Comparison of ENCODE assay signal across 8 cellular contexts in the genomic region with DNA sequence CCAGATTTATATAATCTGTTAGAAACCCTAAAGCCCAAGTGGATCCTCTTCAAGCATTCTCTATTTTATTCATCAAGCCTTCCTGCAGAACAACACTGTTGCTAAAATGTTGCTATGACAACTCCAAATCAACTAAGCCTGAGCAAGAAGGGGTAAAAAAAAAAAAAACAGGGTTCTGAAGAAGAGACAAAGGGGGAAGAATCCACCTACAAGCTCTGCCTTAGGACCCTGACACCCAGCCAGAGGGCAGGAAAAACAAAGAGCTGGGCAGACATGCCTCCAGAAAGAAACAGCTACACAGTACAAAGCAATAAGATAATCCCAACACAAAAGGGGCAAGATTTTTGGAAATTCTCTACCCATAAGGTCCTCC. TPM values are rescaled to one million over a fixed set of nuclear protein-coding genes. Genes with fewer than 3 reads are reported as not detected.
A peak's percentile ranks its signal among the peaks of the same experiment; 100 is the strongest.
DNase-seq lines count a peak whose midpoint lies in the region; ATAC-seq and TF ChIP-seq lines count a peak whose summit lies in the region.

No MANE protein-coding gene starts in this region.

- H3K27me3 ChIP-seq in SJCRH30 (no peaks in the 10 kb centered on the region), psoas muscle (ENCODE audit: insufficient read depth in 3 of 3, low read length in 2 of 3) (peaks cover 0 to 2% (median 0%) of the 10 kb centered on the region in 3 donors)

- H3K9me3 ChIP-seq in SJCRH30 (replicated peaks) (peaks cover 11% of the 10 kb centered on the region), psoas muscle (no peaks in the 10 kb centered on the region)

- no peak for ATAC-seq in psoas muscle
- ATAC-seq in HG03520 (IDR thresholded peaks at IDR 0.05; ENCODE audit: unreplicated experiment) = no peak

- intact Hi-C loops in psoas muscle (cut with DNase I) = loop anchor here in 1 of 2 donors (5.0 kb wide), 1 partner anchor 53 kb away; a partner anchor contains a TSS

- DNase-seq in GM04503 (ENCODE audit: low read depth) (peak; percentile 8), SJCRH30 (no peak), fibroblast of mammary gland (ENCODE audit: low read depth) (no peak), psoas muscle (no peak), NCI-H524 (lab: John Stamatoyannopoulos, UW) (no peak), NCI-H526 (lab: John Stamatoyannopoulos, UW) (no peak), NCI-H2029 (lab: John Stamatoyannopoulos, UW) (no peak)

- H3K27ac ChIP-seq in SJCRH30 (peak overlapping the region; percentile 83), psoas muscle (peak overlapping the region; percentile 91)

- H3K4me3 ChIP-seq in SJCRH30 (peak overlapping the region; percentile 66), fibroblast of mammary gland (ENCODE audit: control insufficient read depth, low read depth, low read length) (peak overlapping the region; percentile 97), psoas muscle (peak overlapping the region; percentile 88)

- peaks cover 5% of the 10 kb centered on the region; the same call in 1 of the 2 replicates for H3K4me1 ChIP-seq in SJCRH30
- peaks cover 16% of the 10 kb centered on the region for H3K4me1 ChIP-seq in psoas muscle

- TF ChIP-seq CTCF in fibroblast of mammary gland (conservative IDR thresholded peaks at IDR 0.05; ENCODE audit: control insufficient read depth, insufficient read depth, low read depth, low read length) (no peak), psoas muscle (IDR thresholded peaks at IDR 0.05) (no peak)

- H3K36me3 ChIP-seq in SJCRH30 = peaks cover 32% of the 10 kb centered on the region
- H3K36me3 ChIP-seq in psoas muscle (ENCODE audit: insufficient read depth in 1 of 2, low read depth in 1 of 2) = peaks cover 10 to 36% of the 10 kb centered on the region in 2 donors

RNA-seq across cellular contexts. Expression of a gene that starts 1.3 kb away (rescaled TPM):
- 65.6 and 66.4 TPM in 2 replicates for total RNA-seq in SJCRH30 (2014; rRNA removed; shearing (Covaris generic))
- total RNA-seq in psoas muscle = 10 to 100 TPM; 29.8 to 50.6 (median 37.3) TPM
- polyA plus RNA-seq in psoas muscle = 10 to 100 TPM; 40.0 to 68.1 (median 58.8) TPM

RNA-seq across cellular contexts. Expression of a gene that starts 5.8 kb away (rescaled TPM):
- not detected in 2 replicates for total RNA-seq in SJCRH30 (2014; rRNA removed; shearing (Covaris generic))
- total RNA-seq in psoas muscle = 10 to 100 TPM in 2 of 4 donors, 1 to 10 TPM in 2; 2.5 to 33.9 (median 8.2) TPM
- polyA plus RNA-seq in psoas muscle = 10 to 100 TPM in 2 of 3 donors, 1 to 10 TPM in 1; 9.3 to 20.5 (median 10.4) TPM

RNA-seq across cellular contexts. Expression of a gene that starts 23.6 kb away (rescaled TPM):
- total RNA-seq in SJCRH30 (2014; rRNA removed; shearing (Covaris generic)) = not detected in 2 replicates
- 10 to 100 TPM in 1 of 4 donors, 1 to 10 TPM in 3; 5.1 to 13.8 (median 8.6) TPM for total RNA-seq in psoas muscle
- polyA plus RNA-seq in psoas muscle = 1 to 10 TPM; 2.9 to 5.2 (median 3.6) TPM

RNA-seq across cellular contexts. Expression of a gene that starts 25.2 kb away (rescaled TPM):
- 0.12 and 0.23 TPM in 2 replicates for total RNA-seq in SJCRH30 (2014; rRNA removed; shearing (Covaris generic))
- total RNA-seq in psoas muscle = 1 to 10 TPM; 1.6 to 3.3 (median 1.8) TPM
- under 1 TPM; 0.44 to 0.73 (median 0.47) TPM for polyA plus RNA-seq in psoas muscle

RNA-seq across cellular contexts. Expression of a gene that starts 44.8 kb away (rescaled TPM):
- total RNA-seq in SJCRH30 (2014; rRNA removed; shearing (Covaris generic)) = 0.04 TPM in 1 of 2 replicates, not detected in the other
- not detected for total RNA-seq in psoas muscle
- polyA plus RNA-seq in psoas muscle = under 1 TPM in 2 of 3 donors, not detected in 1; 0.01 to 0.03 TPM
